Comparison of ENCODE assay signal across 9 cellular contexts in the genomic region with DNA sequence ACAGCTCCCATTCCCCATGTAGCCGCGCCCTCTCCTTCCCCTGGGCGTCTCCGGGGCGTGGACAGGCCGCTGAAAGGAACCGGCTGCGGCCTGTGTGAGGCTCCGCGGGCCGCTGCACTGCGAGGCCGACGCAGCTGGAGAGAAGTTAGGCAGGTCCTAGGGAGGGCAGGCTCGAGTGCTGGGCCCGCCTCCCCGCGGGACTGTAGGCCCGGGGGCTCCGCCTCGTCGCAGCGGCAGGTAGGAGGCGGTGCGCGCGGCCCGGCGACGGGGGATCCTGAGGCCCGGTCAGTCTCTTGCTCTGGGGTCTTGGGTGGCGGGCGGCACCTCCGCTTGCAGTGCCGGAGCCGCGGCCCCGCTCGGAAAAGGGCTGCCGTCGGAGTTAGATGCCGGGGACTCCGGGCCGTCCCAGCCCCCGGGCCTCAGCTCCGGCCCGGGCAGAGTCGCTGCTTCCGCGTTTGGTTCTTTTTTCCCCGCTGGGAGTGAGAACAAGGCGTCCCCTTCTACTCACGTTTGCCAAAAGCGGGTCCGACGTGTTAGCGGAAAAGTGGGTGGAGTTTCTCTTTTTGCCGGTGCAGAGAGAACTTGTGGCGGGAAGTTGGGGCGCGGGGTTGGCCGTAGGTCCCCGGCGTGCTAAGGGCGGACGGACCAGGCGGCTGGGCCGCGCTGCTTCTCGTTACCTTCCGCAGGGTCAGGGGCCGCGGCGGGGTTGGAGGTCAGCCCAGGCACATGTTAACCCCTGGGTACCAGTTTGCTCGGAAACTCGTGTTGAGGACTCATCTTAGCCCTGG. TPM values are rescaled to one million over a fixed set of nuclear protein-coding genes. Genes with fewer than 3 reads are reported as not detected.
DNase-seq lines count a peak whose midpoint lies in the region; ATAC-seq, FAIRE-seq and TF ChIP-seq lines count a peak whose summit lies in the region.
"Had no signal": no experiment of that assay in that cellular context is flagged by ENCODE, and none has a peak within 500 bp of the region (broad histone marks: within the 10 kb centered on the region; RNA-seq: fewer than 3 reads in every experiment).

A gene (plus strand): TSS at position 222 of the 788 bp plus-strand sequence. CDS start 2,026 bp downstream, outside the sequence.

- FAIRE-seq in bronchial epithelial cell (lab: Jason Lieb, UNC) = no peak
- FAIRE-seq: A204.1 had no signal

- no peaks in the 10 kb centered on the region for H3K36me3 ChIP-seq in bronchial epithelial cell (ENCODE audit: control insufficient read depth, insufficient read depth, low read length)

- peaks cover 3 to 9% (median 7%) of the 10 kb centered on the region in 3 donors for H3K27me3 Mint-ChIP-seq in immature natural killer cell (ENCODE audit: low read depth in 3 of 3)

- peaks cover 28 to 48% of the 10 kb centered on the region in 2 donors for H3K4me1 Mint-ChIP-seq in immature natural killer cell

- H3K27me3 ChIP-seq in bronchial epithelial cell (ENCODE audit: control insufficient read depth, insufficient read depth, low read length) = no peaks in the 10 kb centered on the region

- H3K4me3 Mint-ChIP-seq in immature natural killer cell = peak within 1 kb of the TSS; percentile 90 to 93 (median 91)

- ATAC-seq in HG03039 (IDR thresholded peaks at IDR 0.05; ENCODE audit: unreplicated experiment) = peak; percentile 90

- H3K4me3 ChIP-seq in WI38 (ENCODE audit: low read depth, low read length) (peak within 1 kb of the TSS; percentile 82), bronchial epithelial cell (ENCODE audit: low read depth, low read length) (peak within 1 kb of the TSS; percentile 85)

- TF ChIP-seq CTCF in WI38 (IDR thresholded peaks at IDR 0.05; ENCODE audit: low read depth, low read length) (no peak), bronchial epithelial cell (IDR thresholded peaks at IDR 0.05; ENCODE audit: insufficient read depth, low read length, severe bottlenecking) (peak; percentile 7)

- H3K9me3 Mint-ChIP-seq in immature natural killer cell = no peaks in the 10 kb centered on the region

- DNase-seq in NCI-H2029 (lab: John Stamatoyannopoulos, UW) = peak; percentile 90
- no peak for DNase-seq in NCI-H2029 treated with DMSO at 0.1 percent for 48 hours (lab: John Stamatoyannopoulos, UW)
- peak; percentile 80 for DNase-seq in NCI-H2107 (lab: John Stamatoyannopoulos, UW)
- peak; percentile 90 for DNase-seq in bronchial epithelial cell (ENCODE audit: low read depth)
- DNase-seq in immature natural killer cell = peak; percentile 79 to 84 (median 84)
- DNase-seq in stimulated activated CD4-positive, alpha-beta T cell treated with anti-CD3 and anti-CD28 coated beads, Interleukin-12 subunit alpha, Interleukin-12 subunit beta, amount 100 ng/mL, for 4 hours = peak; percentile 76

- peaks cover 3 to 11% (median 5%) of the 10 kb centered on the region in 3 donors for H3K36me3 Mint-ChIP-seq in immature natural killer cell

- peak within 1 kb of the TSS; percentile 89 to 96 (median 95) for H3K27ac Mint-ChIP-seq in immature natural killer cell

RNA-seq across cellular contexts. Expression of the gene that starts here (rescaled TPM):
- total RNA-seq in bronchial epithelial cell = 67.7 and 115 TPM in 2 replicates
- 10 to 100 TPM; 18.7 to 32.4 (median 26.0) TPM for polyA plus RNA-seq in immature natural killer cell
